ENCODE assay signal across 24 cellular contexts in the genomic region with DNA sequence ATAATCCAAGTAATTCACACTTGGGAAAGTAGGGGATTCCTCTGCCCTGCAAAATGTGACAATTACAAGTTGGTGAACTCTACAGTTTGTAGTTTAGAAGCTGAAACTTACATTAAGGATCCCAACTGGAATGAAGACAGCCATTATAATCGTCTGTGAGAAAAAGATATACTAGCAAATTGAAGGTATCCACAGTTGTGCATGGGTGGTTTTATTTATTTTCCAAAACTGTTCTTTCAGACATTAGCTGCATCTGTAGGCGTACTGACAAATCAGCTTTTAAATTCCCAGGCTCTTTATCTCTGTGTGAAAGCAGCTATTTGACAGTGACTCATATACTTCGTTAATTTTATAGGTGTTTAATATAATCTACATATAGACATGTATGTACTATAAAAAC. TPM values are rescaled to one million over a fixed set of nuclear protein-coding genes. Genes with fewer than 3 reads are reported as not detected.
"Had no signal": no experiment of that assay in that cellular context is flagged by ENCODE, and none has a peak within 500 bp of the region (broad histone marks: within the 10 kb centered on the region; RNA-seq: fewer than 3 reads in every experiment).

No MANE protein-coding gene starts in this region.

- H3K27ac ChIP-seq: PC-9, Peyer's patch, SJSA1, SK-N-MC had no signal

- H3K9me3 ChIP-seq: Peyer's patch, SJSA1 had no signal

- H3K4me1 ChIP-seq: Peyer's patch had no signal

- H3K27me3 ChIP-seq: Peyer's patch had no signal

- H2AFZ ChIP-seq: PC-9 had no signal

- H3K36me3 ChIP-seq: Peyer's patch, SJSA1 had no signal

- DNase-seq: KBM-7, NCI-H1048, NCI-H1105, NCI-H1417 treated with DMSO at 0.1 percent for 48 hours, NCI-H146, NCI-H1694 treated with DMSO at 0.1 percent for 48 hours, NCI-H1930, NCI-H2081, NCI-H2107, NCI-H2227 treated with DMSO at 0.1 percent for 48 hours, NCI-H446, NCI-H510A, NCI-H524 treated with DMSO at 0.1 percent for 48 hours, NCI-H69, NCI-H774, OCI-M1, PC-9, Peyer's patch, Right ventricle myocardium superior, RPMI8226, SIG-M5 had no signal

- H3K4me3 ChIP-seq: PC-9, Peyer's patch, SJSA1, SK-N-MC had no signal

- H3K4me2 ChIP-seq: PC-9 had no signal

RNA-seq across cellular contexts. Expression of a gene that starts 12.5 kb away (rescaled TPM):
- total RNA-seq: MCF 10A, Right ventricle myocardium superior had no signal
